In genomic region chr9:99555792-99556191, GRCh38 we compare ENCODE assay signal across 27 cellular contexts.
"Had no signal": no experiment of that assay in that cellular context is flagged by ENCODE, and none has a peak within 500 bp of the region (broad histone marks: within the 10 kb centered on the region; RNA-seq: fewer than 3 reads in every experiment).

No MANE protein-coding gene starts in this region.

- H3K36me3 ChIP-seq: gastrocnemius medialis, left lung, neural progenitor cell, ovary, sigmoid colon, tibial artery had no signal

- DNase-seq: effector CD8-positive, alpha-beta T cell; endodermal cell; foreskin fibroblast; gastrocnemius medialis; head of caudate nucleus; kidney; left lung; mesenchymal stem cell; midbrain; naive thymus-derived CD4-positive, alpha-beta T cell; nucleus accumbens; ovary; posterior cingulate gyrus; psoas muscle; right cardiac atrium; sigmoid colon; stimulated activated CD4-positive, alpha-beta T cell treated with anti-CD3 and anti-CD28 coated beads, Interleukin-4, amount 100 ng/mL, for 4 hours; stimulated activated naive CD4-positive, alpha-beta T cell; substantia nigra; testis; tibial artery had no signal

- H3K27me3 Mint-ChIP-seq: dendritic cell treated with granulocyte-macrophage colony-stimulating factor and Interleukin-4, amounts not matched to agents 40 ng/mL and 50 ng/mL, for 4 days; type B pancreatic cell had no signal

- H3K4me3 Mint-ChIP-seq: dendritic cell treated with granulocyte-macrophage colony-stimulating factor and Interleukin-4, amounts not matched to agents 40 ng/mL and 50 ng/mL, for 4 days; endodermal cell; naive thymus-derived CD4-positive, alpha-beta T cell; nephron; neural progenitor cell; type B pancreatic cell had no signal

- ATAC-seq: esophagus mucosa; gastrocnemius medialis; left lung; naive thymus-derived CD4-positive, alpha-beta T cell; psoas muscle; right cardiac atrium had no signal

- H3K4me2 ChIP-seq: neural progenitor cell had no signal

- H3K9ac ChIP-seq: neural progenitor cell had no signal

- H3K27ac Mint-ChIP-seq: dendritic cell treated with granulocyte-macrophage colony-stimulating factor and Interleukin-4, amounts not matched to agents 40 ng/mL and 50 ng/mL, for 4 days; endodermal cell; naive thymus-derived CD4-positive, alpha-beta T cell; nephron; neural progenitor cell; type B pancreatic cell had no signal

- H3K4me1 ChIP-seq: gastrocnemius medialis, left lung, neural progenitor cell, psoas muscle, sigmoid colon, testis, tibial artery had no signal

- H3K9me3 ChIP-seq: gastrocnemius medialis, ovary, psoas muscle, sigmoid colon, testis had no signal

- H3K27ac ChIP-seq: epithelial cell of prostate, gastrocnemius medialis, left lung, neural progenitor cell, ovary, psoas muscle, sigmoid colon, testis, tibial artery had no signal

- H3K4me1 Mint-ChIP-seq: endodermal cell; naive thymus-derived CD4-positive, alpha-beta T cell; nephron; neural progenitor cell had no signal

- H3K27me3 ChIP-seq: gastrocnemius medialis, left lung, neural progenitor cell, ovary, sigmoid colon, testis, tibial artery had no signal

- H3K4me3 ChIP-seq: gastrocnemius medialis, left lung, neural progenitor cell, ovary, psoas muscle, sigmoid colon, testis, tibial artery had no signal
